Comparison of ENCODE assay signal across 8 cellular contexts in the genomic region with DNA sequence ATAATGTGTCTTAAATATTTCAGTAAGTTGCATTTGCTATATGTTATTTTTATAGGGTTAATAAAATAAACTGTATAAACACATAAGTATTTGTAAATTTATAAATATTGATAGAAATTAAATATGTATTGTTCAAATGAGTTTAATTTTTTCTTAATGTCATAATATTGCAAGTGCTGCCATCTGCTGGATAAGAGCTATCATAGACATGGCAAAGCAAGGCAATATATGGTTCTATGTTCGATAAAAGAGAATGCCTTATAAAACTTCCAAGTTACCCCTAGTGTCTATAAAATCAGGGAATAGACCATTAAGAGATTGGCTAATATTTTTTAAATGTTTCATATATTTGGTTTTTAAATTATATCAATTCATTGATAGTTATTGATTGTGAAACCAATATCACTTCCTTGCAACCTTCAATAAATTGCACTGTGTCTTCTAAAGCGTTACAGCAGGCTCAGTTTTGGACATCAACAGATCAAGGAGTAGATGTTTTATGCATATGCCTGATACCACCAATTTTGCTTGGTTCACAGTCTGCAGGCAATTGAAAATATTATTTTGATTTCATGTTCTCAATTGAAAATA. TPM values are rescaled to one million over a fixed set of nuclear protein-coding genes. Genes with fewer than 3 reads are reported as not detected.
DNase-seq lines count a peak whose midpoint lies in the region; ATAC-seq, FAIRE-seq and TF ChIP-seq lines count a peak whose summit lies in the region.

No MANE protein-coding gene starts in this region.

- H3K79me1 ChIP-seq in H1 (ENCODE audit: low read depth, low read length): no peaks in the 10 kb centered on the region

- TF ChIP-seq EP300 in H1 (IDR thresholded peaks at IDR 0.05; ENCODE audit: borderline replicate concordance in 1 of 2, low read depth in 2 of 2, low read length in 2 of 2): no peak

- H3K4ac ChIP-seq in H1 (replicated peaks; ENCODE audit: insufficient read length, low read depth, low read length): no peak overlapping the region

- no peak overlapping the region for H2BK5ac ChIP-seq in H1 (ENCODE audit: low read depth, low read length)

- POLR2A ChIA-PET in H1 (lab: Charles Lee; ENCODE audit: partially characterized antibody): no interaction called here

- no peak overlapping the region for H3K18ac ChIP-seq in H1 (ENCODE audit: extremely low read depth, low read length)

- FAIRE-seq in H1 (lab: Jason Lieb, UNC): no peak

- TF ChIP-seq CTCF in NB4 (IDR thresholded peaks at IDR 0.05; ENCODE audit: low read depth, low read length) (peak; percentile 59), H1 (IDR thresholded peaks at IDR 0.05; ENCODE audit: control extremely low read depth in 1 of 3, insufficient read depth in 1 of 3, low read depth in 1 of 3, low read length in 3 of 3) (peak in 1 of 3 experiments; percentile 37; a peak in 2 of 4 replicates), psoas muscle (IDR thresholded peaks at IDR 0.05) (peak; percentile 36)

- H2BK20ac ChIP-seq in H1 (ENCODE audit: low read length): no peak overlapping the region

- no peaks in the 10 kb centered on the region for H3K79me2 ChIP-seq in H1 (ENCODE audit: control insufficient read depth in 1 of 2, insufficient read depth in 2 of 2, low read length in 2 of 2)

- no peak overlapping the region for H4K5ac ChIP-seq in H1 (ENCODE audit: insufficient read length, low read depth, low read length)

- TF ChIP-seq POLR2A in NB4 (IDR thresholded peaks at IDR 0.05; ENCODE audit: extremely low read depth, insufficient read length) (no peak), H1 (IDR thresholded peaks at IDR 0.05; ENCODE audit: control extremely low read depth in 1 of 2, low read depth in 2 of 2, low read length in 2 of 2) (no peak)

- peak; percentile 23 to 27; a peak in 2 of 4 replicates for TF ChIP-seq RAD21 in H1 (IDR thresholded peaks at IDR 0.05 in 1 of 2, conservative IDR thresholded peaks at IDR 0.05 in 1 of 2; ENCODE audit: low read depth in 2 of 2, low read length in 2 of 2)

- H2BK12ac ChIP-seq in H1 (ENCODE audit: low read depth, low read length): no peak overlapping the region

- H2AFZ ChIP-seq in H1 (ENCODE audit: low read length): no peak overlapping the region

- H2BK15ac ChIP-seq in H1 (ENCODE audit: low read length): no peak overlapping the region

- H3K4me3 ChIP-seq in NB4 (ENCODE audit: low read depth, low read length): no peak overlapping the region
- H3K4me3 ChIP-seq in H1 (ENCODE audit: extremely low read depth in 1 of 4, insufficient read depth in 2 of 4, low read depth in 3 of 4, low read length in 4 of 4): no peak overlapping the region
- no peak overlapping the region for H3K4me3 ChIP-seq in psoas muscle

- no peaks in the 10 kb centered on the region for H4K20me1 ChIP-seq in H1 (replicated peaks in 1 of 2; ENCODE audit: control insufficient read depth in 1 of 2, insufficient read depth in 2 of 2, low read length in 2 of 2)

- no peak overlapping the region for H3K9ac ChIP-seq in H1 (replicated peaks in 1 of 4; ENCODE audit: extremely low read depth in 1 of 4, low read depth in 3 of 4, low read length in 3 of 4)

- H2AK5ac ChIP-seq in H1 (ENCODE audit: low read depth, low read length): no peak overlapping the region

- H3K27ac ChIP-seq in H1 (ENCODE audit: low read depth, low read length): no peak overlapping the region
- H3K27ac ChIP-seq in psoas muscle: no peak overlapping the region

- H3K23me2 ChIP-seq in H1 (ENCODE audit: low read depth, low read length): no peaks in the 10 kb centered on the region

- peak; percentile 61 for ATAC-seq in GM18519 (IDR thresholded peaks at IDR 0.05; ENCODE audit: low FRiP score, unreplicated experiment)
- no peak for ATAC-seq in psoas muscle

- WGBS in H1 (ENCODE audit: extremely low coverage in 1 of 2, insufficient coverage in 1 of 2, insufficient read length in 1 of 2, insufficient replicate concordance in 2 of 2, low coverage in 1 of 2, low lambda C conversion rate in 2 of 2, missing lambda C conversion rate in 1 of 2), 2 experiments: 86% methylated on average over 2 of the region's 2 CpGs; no CpG with 5 or more reads in 1 of the 2 experiments
- 63 to 68% (median 66%) methylated on average over 2 of the region's 2 CpGs for WGBS in psoas muscle, 3 donors

- no peak overlapping the region for H4K8ac ChIP-seq in H1 (ENCODE audit: extremely low read depth, insufficient read depth, low read length)

- H3K36me3 ChIP-seq in H1 (ENCODE audit: control insufficient read depth in 2 of 4, insufficient read depth in 4 of 4, low read length in 3 of 4) (no peaks in the 10 kb centered on the region), psoas muscle (ENCODE audit: insufficient read depth in 1 of 2, low read depth in 1 of 2) (no peaks in the 10 kb centered on the region)

- H2BK120ac ChIP-seq in H1 (replicated peaks; ENCODE audit: low read depth, low read length): no peak overlapping the region

- H3K14ac ChIP-seq in H1 (ENCODE audit: insufficient read length): no peak overlapping the region

- H3K4me1 ChIP-seq in H1 (replicated peaks in 1 of 4; ENCODE audit: control insufficient read depth in 3 of 4, insufficient read depth in 4 of 4, low read length in 3 of 4) (no peaks in the 10 kb centered on the region), psoas muscle (no peaks in the 10 kb centered on the region)

- H3K4me2 ChIP-seq in H1 (ENCODE audit: insufficient read depth in 1 of 2, low read depth in 2 of 2, low read length in 2 of 2): no peak overlapping the region

- no peak overlapping the region for H3K23ac ChIP-seq in H1 (ENCODE audit: insufficient read length)

- no peak overlapping the region for H4K91ac ChIP-seq in H1 (replicated peaks; ENCODE audit: insufficient read length, low read length)

- CTCF ChIA-PET in H1 (lab: Charles Lee; ENCODE audit: partially characterized antibody): interaction anchor here (0.6 to 2.6 kb wide), 13 partner anchors 10 to 963 kb away, joined by 3 to 9 read pairs (median 4); a partner anchor contains a TSS

- H3K56ac ChIP-seq in H1 (replicated peaks; ENCODE audit: insufficient read length, low read depth, low read length): no peak overlapping the region

- intact Hi-C loops in psoas muscle (cut with DNase I) (no loop called here), posterior vena cava (cut with DNase I) (no loop called here)

- no peaks in the 10 kb centered on the region for H3K27me3 ChIP-seq in H1 (replicated peaks in 1 of 4; ENCODE audit: control insufficient read depth in 3 of 4, extremely low read depth in 1 of 4, insufficient read depth in 3 of 4, low read length in 3 of 4)
- H3K27me3 ChIP-seq in psoas muscle (ENCODE audit: insufficient read depth in 3 of 3, low read length in 2 of 3): no peaks in the 10 kb centered on the region

- peak; percentile 44 for DNase-seq in AML-193 (lab: John Stamatoyannopoulos, UW)
- DNase-seq in NB4 (ENCODE audit: low read depth): peak; percentile 26
- DNase-seq in H1 (ENCODE audit: low read depth in 1 of 2, low spot score in 2 of 2): no peak
- no peak for DNase-seq in psoas muscle
- no peak for DNase-seq in NCI-H524 treated with DMSO at 0.1 percent for 48 hours (lab: John Stamatoyannopoulos, UW)
- DNase-seq in posterior vena cava (ENCODE audit: low spot score): no peak
- DNase-seq in NCI-H2029 (lab: John Stamatoyannopoulos, UW): no peak

- H3K9me3 ChIP-seq in H1 (ENCODE audit: insufficient read depth in 2 of 2, low read depth in 1 of 2, low read length in 1 of 2): no peaks in the 10 kb centered on the region
- no peaks in the 10 kb centered on the region for H3K9me3 ChIP-seq in psoas muscle

TF ChIP-seq in H1, 55 proteins besides CTCF, POLR2A, EP300 and RAD21:
- no peak for TF ChIP-seq PHF8 (conservative IDR thresholded peaks at IDR 0.05; ENCODE audit: low read depth, low read length)
- TF ChIP-seq SAP30 (IDR thresholded peaks at IDR 0.05; ENCODE audit: insufficient read depth, insufficient replicate concordance, low read length): no peak
- no peak for TF ChIP-seq CTBP2 (IDR thresholded peaks at IDR 0.05; ENCODE audit: borderline replicate concordance, insufficient read depth, insufficient read length, low read length)
- TF ChIP-seq SP2 (IDR thresholded peaks at IDR 0.05; ENCODE audit: low read length): no peak
- no peak for TF ChIP-seq BACH1 (IDR thresholded peaks at IDR 0.05; ENCODE audit: low read length)
TF ChIP-seq in H1: peak in this region for 0.

RNA-seq across cellular contexts. Expression of a gene that starts 29.0 kb away (rescaled TPM):
- total RNA-seq in H1 (2021; fragmentation: NEBNext Ultra II Directional; extraction: Animal tissue kit (Norgen Biotek cat#: 25700)): 0.11 and 0.13 TPM in 2 replicates
- polyA plus RNA-seq in H1 (2011; rRNA removed) (0.03 and 0.17 TPM in 2 replicates), psoas muscle (under 1 TPM in 1 of 3 donors, not detected in 2; 0.03 TPM)
- 0.01 TPM for polyA plus RNA-seq in H1 (2011; cell fraction: cytosol; rRNA removed)
- polyA plus RNA-seq in H1 (2011; cell fraction: nucleus; rRNA removed): 0.06 TPM
- polyA plus RNA-seq in H1 (2012, experiment 1 of 2): 0.06 to 0.50 TPM (median 0.15 TPM) in 4 replicates
- polyA plus RNA-seq in H1 (2012, experiment 2 of 2): not detected
- 0.32 TPM for polyA plus RNA-seq in H1 (2013, experiment 1 of 2)
- polyA plus RNA-seq in H1 (2013, experiment 2 of 2): 0.33 TPM
- polyA minus RNA-seq in H1 (2011; rRNA and poly(A)+ RNA removed): 0.09 and 0.17 TPM in 2 replicates
- not detected for polyA minus RNA-seq in H1 (2011; cell fraction: cytosol; rRNA and poly(A)+ RNA removed)
- polyA minus RNA-seq in H1 (2011; cell fraction: nucleus; rRNA and poly(A)+ RNA removed): not detected
- total RNA-seq in psoas muscle (under 1 TPM in 1 of 4 donors, not detected in 3; 0.41 TPM), posterior vena cava (under 1 TPM; 0.32 to 0.38 TPM)

Comparison
In these comparisons a context has a peak if more than half of its experiments do, and no peak if none do; other contexts are left out.
1. DNase-seq: peak in AML-193 (2 of 2) and NB4 (single experiment); none in H1 (0 of 2), psoas muscle (0 of 2), NCI-H524 treated with DMSO at 0.1 percent for 48 hours (single experiment), posterior vena cava (single experiment) and NCI-H2029 (single experiment).